In genomic region chr22:36409911-36410756, GRCh38 we compare ENCODE assay signal across 8 cellular contexts. TPM values are rescaled to one million over a fixed set of nuclear protein-coding genes. Genes with fewer than 3 reads are reported as not detected.
A peak's percentile ranks its signal among the peaks of the same experiment; 100 is the strongest.
DNase-seq lines count a peak whose midpoint lies in the region; ATAC-seq and TF ChIP-seq lines count a peak whose summit lies in the region.

No MANE protein-coding gene starts in this region.

- H3K27ac ChIP-seq in fibroblast of lung (ENCODE audit: insufficient read depth, low read length) (no peak overlapping the region), subcutaneous abdominal adipose tissue (ENCODE audit: low read depth, low read length) (no peak overlapping the region), tibial nerve (peak overlapping the region in 2 of 4 donors; percentile 45 to 60)

- H3K9ac ChIP-seq in fibroblast of lung (ENCODE audit: insufficient read depth, low read length) (no peak overlapping the region), subcutaneous abdominal adipose tissue (ENCODE audit: low read length in 5 of 5) (peak overlapping the region in 1 of 5 donors; percentile 13)

- peak overlapping the region; percentile 81 for H3K4me3 Mint-ChIP-seq in nephron progenitor cell

- no peaks in the 10 kb centered on the region for H4K20me1 ChIP-seq in fibroblast of lung (ENCODE audit: control insufficient read depth, extremely low read depth, insufficient read depth, low read length)

- no peaks in the 10 kb centered on the region for H3K36me3 Mint-ChIP-seq in nephron progenitor cell (ENCODE audit: low read depth)

- H3K27me3 ChIP-seq in fibroblast of lung (ENCODE audit: control insufficient read depth, insufficient read depth, low read length) (no peaks in the 10 kb centered on the region), subcutaneous abdominal adipose tissue (ENCODE audit: control insufficient read depth in 5 of 5, insufficient read depth in 4 of 5, low read length in 5 of 5) (no peaks in the 10 kb centered on the region), tibial nerve (no peaks in the 10 kb centered on the region)

- H3K4me2 ChIP-seq in fibroblast of lung (ENCODE audit: extremely low read depth, insufficient read depth, low read length): peak overlapping the region; percentile 13

- H3K27me3 Mint-ChIP-seq in nephron progenitor cell (ENCODE audit: low read depth, poor library complexity): no peaks in the 10 kb centered on the region

- DNase-seq in NCI-H2227 treated with DMSO at 0.1 percent for 48 hours (lab: John Stamatoyannopoulos, UW) (peak; percentile 77), activated T-helper 1 cell treated with Interleukin-2 at 50 U/mL for 16 hours (ENCODE audit: low read depth) (peak; percentile 56), fibroblast of lung (ENCODE audit: low read depth in 2 of 2) (peak; percentile 50 to 76), nephron progenitor cell (peak; percentile 91), tibial nerve (ENCODE audit: low spot score in 2 of 2) (no peak), OCI-M2 (lab: John Stamatoyannopoulos, UW; ENCODE audit: unreplicated experiment) (no peak)

- H3K9me3 Mint-ChIP-seq in nephron progenitor cell: no peaks in the 10 kb centered on the region

- 22 to 27% methylated on average over 51 to 56 of the region's 56 CpGs for WGBS in tibial nerve, 2 donors

- no peak for TF ChIP-seq EP300 in tibial nerve (IDR thresholded peaks at IDR 0.05)

- H3K4me1 ChIP-seq in fibroblast of lung (ENCODE audit: control insufficient read depth, extremely low read depth, insufficient read depth, low read length) (no peaks in the 10 kb centered on the region), subcutaneous abdominal adipose tissue (ENCODE audit: control insufficient read depth in 5 of 5, insufficient read depth in 5 of 5, low read length in 5 of 5) (peaks cover 0 to 19% (median 17%) of the 10 kb centered on the region in 5 donors), tibial nerve (peaks cover 0 to 18% (median 7%) of the 10 kb centered on the region in 4 donors)

- H3K36me3 ChIP-seq in fibroblast of lung (ENCODE audit: control insufficient read depth, insufficient read depth, low read length): no peaks in the 10 kb centered on the region
- no peaks in the 10 kb centered on the region for H3K36me3 ChIP-seq in subcutaneous abdominal adipose tissue (ENCODE audit: control insufficient read depth in 5 of 5, insufficient read depth in 5 of 5, low read length in 5 of 5)
- H3K36me3 ChIP-seq in tibial nerve: no peaks in the 10 kb centered on the region

- no peak overlapping the region for H3K4me3 ChIP-seq in fibroblast of lung (replicated peaks in 1 of 4; ENCODE audit: control extremely low read depth in 1 of 4, insufficient read depth in 1 of 4, low read depth in 3 of 4, low read length in 4 of 4)
- H3K4me3 ChIP-seq in subcutaneous abdominal adipose tissue (ENCODE audit: low read depth in 1 of 5, low read length in 5 of 5): peak overlapping the region in 4 of 5 donors; percentile 31 to 64 (median 42)
- peak overlapping the region in 2 of 4 donors; percentile 25 to 35 for H3K4me3 ChIP-seq in tibial nerve

- TF ChIP-seq CTCF in fibroblast of lung (conservative IDR thresholded peaks at IDR 0.05 in 1 of 2, IDR thresholded peaks at IDR 0.05 in 1 of 2; ENCODE audit: low read depth in 1 of 2, low read length in 2 of 2) (no peak), nephron progenitor cell (IDR thresholded peaks at IDR 0.05) (no peak), tibial nerve (IDR thresholded peaks at IDR 0.05) (no peak)

- peak overlapping the region; percentile 99 for H3K27ac Mint-ChIP-seq in nephron progenitor cell

- H2AFZ ChIP-seq in fibroblast of lung (ENCODE audit: low read length): peak overlapping the region; percentile 49

- peaks cover 32% of the 10 kb centered on the region for H3K4me1 Mint-ChIP-seq in nephron progenitor cell

- TF ChIP-seq POLR2A in tibial nerve (IDR thresholded peaks at IDR 0.05): no peak

- peak; percentile 65 for ATAC-seq in GM18502 (IDR thresholded peaks at IDR 0.05; ENCODE audit: poor library complexity, unreplicated experiment)

- no peaks in the 10 kb centered on the region for H3K79me2 ChIP-seq in fibroblast of lung (ENCODE audit: control insufficient read depth, insufficient read depth, low read length)

- H3K9me3 ChIP-seq in fibroblast of lung (ENCODE audit: control insufficient read depth, insufficient read depth, low read depth, low read length): no peaks in the 10 kb centered on the region
- H3K9me3 ChIP-seq in subcutaneous abdominal adipose tissue (ENCODE audit: control insufficient read depth in 5 of 5, low read length in 5 of 5): no peaks in the 10 kb centered on the region
- no peaks in the 10 kb centered on the region for H3K9me3 ChIP-seq in tibial nerve

RNA-seq across cellular contexts. Expression of gene MYH9, which starts 22.4 kb away (rescaled TPM):
- total RNA-seq in fibroblast of lung (562 and 796 TPM in 2 replicates), tibial nerve (100 to 1,000 TPM; 361 to 406 (median 386) TPM)
- 413 and 677 TPM in 2 replicates for polyA plus RNA-seq in fibroblast of lung
- 611 and 1,244 TPM in 2 replicates for polyA plus RNA-seq in fibroblast of lung (2012)
- 1,141 and 2,569 TPM in 2 replicates for polyA minus RNA-seq in fibroblast of lung (ENCODE audit: low replicate concordance)

Comparison
In these comparisons a context has a peak if more than half of its experiments do, and no peak if none do; other contexts are left out.
1. DNase-seq: peak in NCI-H2227 treated with DMSO at 0.1 percent for 48 hours (single experiment), activated T-helper 1 cell treated with Interleukin-2 at 50 U/mL for 16 hours (single experiment), fibroblast of lung (2 of 2) and nephron progenitor cell (single experiment); none in tibial nerve (0 of 2) and OCI-M2 (single experiment).
2. H3K4me3 ChIP-seq: peak in subcutaneous abdominal adipose tissue (4 of 5); none in fibroblast of lung (0 of 4).